ENCODE assay signal across 23 cellular contexts in the genomic region with DNA sequence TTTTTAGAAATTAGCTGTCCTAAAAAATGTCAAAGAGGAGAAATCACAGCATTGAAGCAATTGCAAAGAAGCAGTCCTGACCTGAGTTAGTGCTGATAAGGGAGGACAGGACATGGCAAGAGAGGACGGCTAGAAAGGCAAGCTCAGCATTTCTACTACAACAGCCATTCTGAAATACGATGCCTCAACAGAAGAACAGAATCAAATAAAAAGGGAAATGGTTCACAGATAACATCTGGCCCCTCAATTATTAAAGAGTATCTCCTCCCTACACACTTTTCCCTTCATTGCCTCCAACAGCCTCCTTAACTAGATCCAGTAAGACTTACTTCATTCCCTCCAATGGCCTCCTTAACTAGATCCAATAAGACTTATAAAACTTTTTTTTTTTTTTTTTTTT. TPM values are rescaled to one million over a fixed set of nuclear protein-coding genes. Genes with fewer than 3 reads are reported as not detected.
A peak's percentile ranks its signal among the peaks of the same experiment; 100 is the strongest.
DNase-seq lines count a peak whose midpoint lies in the region; TF ChIP-seq lines count a peak whose summit lies in the region.
"Had no signal": no experiment of that assay in that cellular context is flagged by ENCODE, and none has a peak within 500 bp of the region (broad histone marks: within the 10 kb centered on the region; RNA-seq: fewer than 3 reads in every experiment).

No MANE protein-coding gene starts in this region.

- H3K27me3 Mint-ChIP-seq in chondrocyte (ENCODE audit: low read depth) = no peaks in the 10 kb centered on the region
- H3K27me3 Mint-ChIP-seq in neural progenitor cell (ENCODE audit: insufficient read depth, low read depth) = no peaks in the 10 kb centered on the region
- H3K27me3 Mint-ChIP-seq in activated CD4-positive, alpha-beta T cell treated with anti-CD3 and anti-CD28 coated beads, Interleukin-2, amount 10 ng/mL, durations not matched to agents 7 days and 5 days = no peaks in the 10 kb centered on the region
- H3K27me3 Mint-ChIP-seq: activated CD4-positive, alpha-beta T cell treated with anti-CD3 and anti-CD28 coated beads for 36 hours; activated T-cell treated with anti-CD3 and anti-CD28 coated beads, Interleukin-2, amount 50 U/mL, for 24 hours; stimulated activated memory B cell treated with anti-CD40 and anti-IgM and Interleukin-4, amounts not matched to agents 10 μg/mL and 1 μg/mL and 100 μg/mL, for 72 hours had no signal

- no peak for DNase-seq in SJSA1 (ENCODE audit: low read depth in 1 of 2, low spot score in 2 of 2)
- no peak for DNase-seq in chondrocyte (ENCODE audit: low spot score)
- DNase-seq in neural progenitor cell (ENCODE audit: low spot score) = no peak
- no peak for DNase-seq in SIG-M5 treated with dmso at 0.1 percent for 504 hours (lab: John Stamatoyannopoulos, UW; ENCODE audit: unreplicated experiment)
- DNase-seq in stomach = no peak
- DNase-seq in dorsolateral prefrontal cortex = no peak
- DNase-seq in activated CD4-positive, alpha-beta T cell treated with anti-CD3 and anti-CD28 coated beads, Interleukin-2, amount 10 ng/mL, durations not matched to agents 7 days and 5 days = no peak
- DNase-seq: activated CD4-positive, alpha-beta T cell treated with anti-CD3 and anti-CD28 coated beads for 36 hours; activated naive CD4-positive, alpha-beta T cell; activated T-cell treated with anti-CD3 and anti-CD28 coated beads, Interleukin-2, amount 50 U/mL, for 24 hours; endodermal cell; kidney; NCI-H1092 treated with DMSO at 0.1 percent for 48 hours; NCI-H187 treated with DMSO at 0.1 percent for 48 hours; NCI-H345; small intestine; stimulated activated CD4-positive, alpha-beta T cell treated with anti-CD3 and anti-CD28 coated beads, Interleukin-2, amount 100 ng/mL, for 48 hours had no signal

- H3K4me1 ChIP-seq in ACC112 (ENCODE audit: control insufficient read depth, insufficient read depth, low read length, unreplicated experiment) = peaks cover 37% of the 10 kb centered on the region
- H3K4me1 ChIP-seq in SJSA1 (replicated peaks) = peaks cover 63% of the 10 kb centered on the region
- no peaks in the 10 kb centered on the region for H3K4me1 ChIP-seq in neural progenitor cell
- peaks cover 5 to 23% (median 17%) of the 10 kb centered on the region in 4 donors for H3K4me1 ChIP-seq in stomach
- H3K4me1 ChIP-seq: breast epithelium had no signal

- H3K4me1 Mint-ChIP-seq in chondrocyte (ENCODE audit: low read depth) = peaks cover 56% of the 10 kb centered on the region
- peaks cover 2% of the 10 kb centered on the region for H3K4me1 Mint-ChIP-seq in neural progenitor cell
- H3K4me1 Mint-ChIP-seq in activated CD4-positive, alpha-beta T cell treated with anti-CD3 and anti-CD28 coated beads, Interleukin-2, amount 10 ng/mL, durations not matched to agents 7 days and 5 days = no peaks in the 10 kb centered on the region
- H3K4me1 Mint-ChIP-seq: activated CD4-positive, alpha-beta T cell treated with anti-CD3 and anti-CD28 coated beads for 36 hours; endodermal cell; stimulated activated memory B cell treated with anti-CD40 and anti-IgM and Interleukin-4, amounts not matched to agents 10 μg/mL and 1 μg/mL and 100 μg/mL, for 72 hours had no signal

- no peaks in the 10 kb centered on the region for H4K20me1 ChIP-seq in neural progenitor cell (ENCODE audit: low read depth)

- TF ChIP-seq CTCF in chondrocyte (IDR thresholded peaks at IDR 0.05) = no peak
- no peak for TF ChIP-seq CTCF in neural progenitor cell (IDR thresholded peaks at IDR 0.05)
- no peak for TF ChIP-seq CTCF in stomach (IDR thresholded peaks at IDR 0.05)
- no peak for TF ChIP-seq CTCF in dorsolateral prefrontal cortex (IDR thresholded peaks at IDR 0.05 in 54 of 56, conservative IDR thresholded peaks at IDR 0.05 in 2 of 56; ENCODE audit: low read depth in 1 of 56, partially characterized antibody in 56 of 56)

- peaks cover 16% of the 10 kb centered on the region for H3K36me3 Mint-ChIP-seq in chondrocyte (ENCODE audit: low read depth)
- peaks cover 5% of the 10 kb centered on the region for H3K36me3 Mint-ChIP-seq in neural progenitor cell
- H3K36me3 Mint-ChIP-seq in activated CD4-positive, alpha-beta T cell treated with anti-CD3 and anti-CD28 coated beads, Interleukin-2, amount 10 ng/mL, durations not matched to agents 7 days and 5 days (ENCODE audit: low read depth) = peaks cover 20% of the 10 kb centered on the region

- intact Hi-C loops in stomach (cut with DNase I; ENCODE audit: low total_unique reads) = no loop called here
- intact Hi-C loops in dorsolateral prefrontal cortex (cut with DNase I) = no loop called here

- peaks cover 10% of the 10 kb centered on the region for H3K79me2 ChIP-seq in ACC112 (ENCODE audit: control insufficient read depth, insufficient read depth, low read length, unreplicated experiment)
- H3K79me2 ChIP-seq in neural progenitor cell (ENCODE audit: low read depth) = no peaks in the 10 kb centered on the region

- H3K27me3 ChIP-seq in ACC112 (ENCODE audit: insufficient read depth, low read length) (no peaks in the 10 kb centered on the region), SJSA1 (replicated peaks) (no peaks in the 10 kb centered on the region), neural progenitor cell (no peaks in the 10 kb centered on the region), stomach (no peaks in the 10 kb centered on the region), dorsolateral prefrontal cortex (no peaks in the 10 kb centered on the region)
- H3K27me3 ChIP-seq: breast epithelium, neutrophil had no signal

- peaks cover 3% of the 10 kb centered on the region; the same call in 1 of the 2 replicates for H3K36me3 ChIP-seq in ACC112 (ENCODE audit: insufficient read depth, low read length)
- peaks cover 46% of the 10 kb centered on the region for H3K36me3 ChIP-seq in SJSA1
- no peaks in the 10 kb centered on the region for H3K36me3 ChIP-seq in neural progenitor cell
- peaks cover 23 to 77% (median 70%) of the 10 kb centered on the region in 4 donors for H3K36me3 ChIP-seq in stomach

- TF ChIP-seq POLR2A in stomach (IDR thresholded peaks at IDR 0.05) = no peak

- no peaks in the 10 kb centered on the region for H3K9me3 ChIP-seq in SJSA1 (replicated peaks)
- no peaks in the 10 kb centered on the region for H3K9me3 ChIP-seq in neural progenitor cell (ENCODE audit: low read depth)
- no peaks in the 10 kb centered on the region for H3K9me3 ChIP-seq in stomach
- H3K9me3 ChIP-seq: breast epithelium, neutrophil had no signal

- POLR2A ChIA-PET in activated CD4-positive, alpha-beta T cell treated with anti-CD3 and anti-CD28 coated beads, Interleukin-2, amount 10 ng/mL, durations not matched to agents 7 days and 5 days (lab: Charles Lee) = no interaction called here

- H3K4me3 ChIP-seq in ACC112 (ENCODE audit: low read depth, low read length) (no peak overlapping the region), SJSA1 (no peak overlapping the region), neural progenitor cell (no peak overlapping the region), stomach (no peak overlapping the region), dorsolateral prefrontal cortex (no peak overlapping the region)
- H3K4me3 ChIP-seq: breast epithelium, coronary artery, lung had no signal

- no peak overlapping the region for H2AFZ ChIP-seq in ACC112 (ENCODE audit: low read length, unreplicated experiment)
- H2AFZ ChIP-seq in neural progenitor cell (replicated peaks) = no peak overlapping the region

- H3K9me3 Mint-ChIP-seq in chondrocyte (ENCODE audit: low read depth) (no peaks in the 10 kb centered on the region), neural progenitor cell (no peaks in the 10 kb centered on the region)
- H3K9me3 Mint-ChIP-seq in activated CD4-positive, alpha-beta T cell treated with anti-CD3 and anti-CD28 coated beads, Interleukin-2, amount 10 ng/mL, durations not matched to agents 7 days and 5 days = no peaks in the 10 kb centered on the region
- H3K9me3 Mint-ChIP-seq: activated T-cell treated with anti-CD3 and anti-CD28 coated beads, Interleukin-2, amount 50 U/mL, for 24 hours; endodermal cell; stimulated activated memory B cell treated with anti-CD40 and anti-IgM and Interleukin-4, amounts not matched to agents 10 μg/mL and 1 μg/mL and 100 μg/mL, for 72 hours had no signal

- H3K4me3 Mint-ChIP-seq in chondrocyte (ENCODE audit: unreplicated experiment) = no peak overlapping the region
- no peak overlapping the region for H3K4me3 Mint-ChIP-seq in neural progenitor cell
- no peak overlapping the region for H3K4me3 Mint-ChIP-seq in activated CD4-positive, alpha-beta T cell treated with anti-CD3 and anti-CD28 coated beads, Interleukin-2, amount 10 ng/mL, durations not matched to agents 7 days and 5 days
- H3K4me3 Mint-ChIP-seq: activated CD4-positive, alpha-beta T cell treated with anti-CD3 and anti-CD28 coated beads for 36 hours; activated T-cell treated with anti-CD3 and anti-CD28 coated beads, Interleukin-2, amount 50 U/mL, for 24 hours; endodermal cell; stimulated activated memory B cell treated with anti-CD40 and anti-IgM and Interleukin-4, amounts not matched to agents 10 μg/mL and 1 μg/mL and 100 μg/mL, for 72 hours had no signal

- peak overlapping the region; percentile 19 for H3K9ac ChIP-seq in neural progenitor cell

- 65 to 80% (median 78%) methylated on average over 2 of the region's 2 CpGs for WGBS in stomach, 5 donors

- CTCF ChIA-PET in activated CD4-positive, alpha-beta T cell treated with anti-CD3 and anti-CD28 coated beads, Interleukin-2, amount 10 ng/mL, durations not matched to agents 7 days and 5 days (lab: Charles Lee) = no interaction called here

- H3K27ac ChIP-seq in ACC112 (ENCODE audit: low read depth, low read length) = 0 out of 2 replicates have a peak overlapping the region, but pooled peaks have one; percentile 6
- H3K27ac ChIP-seq in SJSA1 = peak overlapping the region; percentile 99
- no peak overlapping the region for H3K27ac ChIP-seq in neural progenitor cell
- no peak overlapping the region for H3K27ac ChIP-seq in stomach
- peak overlapping the region in 6 of 59 donors; percentile 23 to 59 (median 34) for H3K27ac ChIP-seq in dorsolateral prefrontal cortex
- H3K27ac ChIP-seq: breast epithelium, coronary artery, neutrophil had no signal

- peaks cover 4% of the 10 kb centered on the region for H3F3A ChIP-seq in neural progenitor cell (ENCODE audit: low read depth)

- no peak for TF ChIP-seq EP300 in stomach (IDR thresholded peaks at IDR 0.05)

- H3K4me2 ChIP-seq in neural progenitor cell = no peak overlapping the region

- H3K27ac Mint-ChIP-seq in chondrocyte (ENCODE audit: unreplicated experiment) = peak overlapping the region; percentile 49
- no peak overlapping the region for H3K27ac Mint-ChIP-seq in neural progenitor cell
- H3K27ac Mint-ChIP-seq in activated CD4-positive, alpha-beta T cell treated with anti-CD3 and anti-CD28 coated beads, Interleukin-2, amount 10 ng/mL, durations not matched to agents 7 days and 5 days = no peak overlapping the region
- H3K27ac Mint-ChIP-seq: activated CD4-positive, alpha-beta T cell treated with anti-CD3 and anti-CD28 coated beads for 36 hours; endodermal cell; stimulated activated memory B cell treated with anti-CD40 and anti-IgM and Interleukin-4, amounts not matched to agents 10 μg/mL and 1 μg/mL and 100 μg/mL, for 72 hours had no signal

RNA-seq across cellular contexts. Expression of a gene that starts 18.2 kb away (rescaled TPM):
- 7.0 and 12.9 TPM in 2 replicates for total RNA-seq in SJSA1 (2014; rRNA removed; shearing (Covaris generic))
- total RNA-seq in chondrocyte (63.7 to 82.3 TPM (median 74.8 TPM) in 3 replicates), neural progenitor cell (ENCODE audit: low replicate concordance) (13.6 and 19.3 TPM in 2 replicates), stomach (100 to 1,000 TPM in 1 of 5 donors, 10 to 100 TPM in 4; 26.1 to 206 (median 49.1) TPM), dorsolateral prefrontal cortex (100 to 1,000 TPM in 118 of 120 experiments, 10 to 100 TPM in 2; 97.4 to 231 (median 164) TPM)
- 10 to 100 TPM in 1 of 3 donors, 1 to 10 TPM in 2; 4.5 to 13.1 (median 5.6) TPM for polyA plus RNA-seq in stomach
- total RNA-seq in activated CD4-positive, alpha-beta T cell treated with anti-CD3 and anti-CD28 coated beads, Interleukin-2, amount 10 ng/mL, durations not matched to agents 7 days and 5 days = 10 to 100 TPM; 65.1 to 75.7 TPM

RNA-seq across cellular contexts. Expression of a gene that starts 36.0 kb away (rescaled TPM):
- 10.9 and 11.8 TPM in 2 replicates for total RNA-seq in SJSA1 (2014; rRNA removed; shearing (Covaris generic))
- total RNA-seq in chondrocyte (26.8 to 28.2 TPM (median 27.2 TPM) in 3 replicates), neural progenitor cell (ENCODE audit: low replicate concordance) (13.4 and 24.3 TPM in 2 replicates), stomach (10 to 100 TPM in 4 of 5 donors, under 1 TPM in 1; 0.58 to 33.2 (median 12.2) TPM), dorsolateral prefrontal cortex (10 to 100 TPM in 18 of 120 experiments, 1 to 10 TPM in 102; 4.2 to 19.9 (median 7.4) TPM)
- polyA plus RNA-seq in stomach = 10 to 100 TPM in 1 of 3 donors, 1 to 10 TPM in 2; 7.9 to 12.3 (median 8.7) TPM
- 1 to 10 TPM; 5.6 to 5.8 TPM for total RNA-seq in activated CD4-positive, alpha-beta T cell treated with anti-CD3 and anti-CD28 coated beads, Interleukin-2, amount 10 ng/mL, durations not matched to agents 7 days and 5 days

RNA-seq across cellular contexts. Expression of a gene that starts 55.7 kb away (rescaled TPM):
- 2.4 and 8.8 TPM in 2 replicates for total RNA-seq in SJSA1 (2014; rRNA removed; shearing (Covaris generic))
- total RNA-seq in chondrocyte = 11.8 to 15.9 TPM (median 12.6 TPM) in 3 replicates
- 15.6 and 30.8 TPM in 2 replicates for total RNA-seq in neural progenitor cell (ENCODE audit: low replicate concordance)
- total RNA-seq in stomach = 10 to 100 TPM in 3 of 5 donors, 1 to 10 TPM in 2; 8.2 to 92.4 (median 21.4) TPM
- 10 to 100 TPM in 1 of 3 donors, 1 to 10 TPM in 2; 5.7 to 11.1 (median 7.8) TPM for polyA plus RNA-seq in stomach
- total RNA-seq in dorsolateral prefrontal cortex = 10 to 100 TPM in 117 of 120 experiments, 1 to 10 TPM in 3; 9.5 to 23.3 (median 14.0) TPM
- 10 to 100 TPM; 29.1 to 35.7 TPM for total RNA-seq in activated CD4-positive, alpha-beta T cell treated with anti-CD3 and anti-CD28 coated beads, Interleukin-2, amount 10 ng/mL, durations not matched to agents 7 days and 5 days

Comparison
In these comparisons a context has a peak if more than half of its experiments do, and no peak if none do; other contexts are left out.
1. H3K27ac ChIP-seq: peak in ACC112 (single experiment) and SJSA1 (single experiment); none in neural progenitor cell (single experiment) and stomach (0 of 5).